In genomic region chr10:78756604-78757442, GRCh38 we compare ENCODE assay signal across 8 cellular contexts.
DNase-seq lines count a peak whose midpoint lies in the region; ATAC-seq and TF ChIP-seq lines count a peak whose summit lies in the region.

No MANE protein-coding gene starts in this region.

- H3K9me3 Mint-ChIP-seq in stimulated activated naive CD8-positive, alpha-beta T cell treated with anti-CD3 and anti-CD28 coated beads, Interleukin-15, Interleukin-2, amounts not matched to agents 100 ng/mL and 50 ng/mL, for 24 hours, result no peaks in the 10 kb centered on the region

- ATAC-seq in lower lobe of right lung (peak; percentile 89 to 90), GM18520 (IDR thresholded peaks at IDR 0.05; ENCODE audit: unreplicated experiment) (no peak)

- H3K4me1 Mint-ChIP-seq in stimulated activated naive CD8-positive, alpha-beta T cell treated with anti-CD3 and anti-CD28 coated beads, Interleukin-15, Interleukin-2, amounts not matched to agents 100 ng/mL and 50 ng/mL, for 24 hours (ENCODE audit: low read depth), result peaks cover 17% of the 10 kb centered on the region

- H3K27me3 ChIP-seq in Peyer's patch, result no peaks in the 10 kb centered on the region
- H3K27me3 ChIP-seq in dorsolateral prefrontal cortex, result no peaks in the 10 kb centered on the region
- H3K27me3 ChIP-seq in lower lobe of right lung (ENCODE audit: low read depth), result no peaks in the 10 kb centered on the region

- H3K9me3 ChIP-seq in Peyer's patch (no peaks in the 10 kb centered on the region), lower lobe of right lung (no peaks in the 10 kb centered on the region)

- H3K4me3 Mint-ChIP-seq in stimulated activated naive CD8-positive, alpha-beta T cell treated with anti-CD3 and anti-CD28 coated beads, Interleukin-15, Interleukin-2, amounts not matched to agents 100 ng/mL and 50 ng/mL, for 24 hours, result no peak overlapping the region

- H3K4me1 ChIP-seq in Peyer's patch (no peaks in the 10 kb centered on the region), lower lobe of right lung (peaks cover 19% of the 10 kb centered on the region)

- H3K27ac Mint-ChIP-seq in stimulated activated naive CD8-positive, alpha-beta T cell treated with anti-CD3 and anti-CD28 coated beads, Interleukin-15, Interleukin-2, amounts not matched to agents 100 ng/mL and 50 ng/mL, for 24 hours, result peak overlapping the region; percentile 36

- TF ChIP-seq POLR2A in Peyer's patch (IDR thresholded peaks at IDR 0.05) (no peak), erythroblast (IDR thresholded peaks at IDR 0.05; ENCODE audit: low read length) (no peak)

- no peaks in the 10 kb centered on the region for H3K36me3 Mint-ChIP-seq in stimulated activated naive CD8-positive, alpha-beta T cell treated with anti-CD3 and anti-CD28 coated beads, Interleukin-15, Interleukin-2, amounts not matched to agents 100 ng/mL and 50 ng/mL, for 24 hours (ENCODE audit: low read depth)

- TF ChIP-seq CTCF in Peyer's patch (IDR thresholded peaks at IDR 0.05) (no peak), dorsolateral prefrontal cortex (IDR thresholded peaks at IDR 0.05 in 54 of 56, conservative IDR thresholded peaks at IDR 0.05 in 2 of 56; ENCODE audit: low read depth in 1 of 56, partially characterized antibody in 56 of 56) (peak in 8 of 56 donors; percentile 6 to 39 (median 18)), lower lobe of right lung (IDR thresholded peaks at IDR 0.05) (no peak)

- DNase-seq in GM04504 (ENCODE audit: low read depth), result peak; percentile 97
- peak in 2 of 3 donors; percentile 21 to 67 for DNase-seq in Peyer's patch
- peak in 9 of 10 donors; percentile 45 to 91 (median 74) for DNase-seq in dorsolateral prefrontal cortex
- peak; percentile 81 for DNase-seq in lower lobe of right lung
- DNase-seq in erythroblast (lab: John Stamatoyannopoulos, UW), result no peak
- no peak for DNase-seq in stimulated activated naive CD4-positive, alpha-beta T cell treated with Interleukin-2 at 50 U/mL for 16 hours (lab: John Stamatoyannopoulos, UW)

- H3K27me3 Mint-ChIP-seq in stimulated activated naive CD8-positive, alpha-beta T cell treated with anti-CD3 and anti-CD28 coated beads, Interleukin-15, Interleukin-2, amounts not matched to agents 100 ng/mL and 50 ng/mL, for 24 hours, result peaks cover 28% of the 10 kb centered on the region

- H3K27ac ChIP-seq in Peyer's patch (peak overlapping the region in 1 of 4 donors; percentile 27), dorsolateral prefrontal cortex (peak overlapping the region in 44 of 59 donors; percentile 2 to 76 (median 56)), lower lobe of right lung (no peak overlapping the region)

- H3K4me3 ChIP-seq in Peyer's patch, result no peak overlapping the region
- H3K4me3 ChIP-seq in dorsolateral prefrontal cortex, result no peak overlapping the region
- no peak overlapping the region for H3K4me3 ChIP-seq in lower lobe of right lung

- intact Hi-C loops in dorsolateral prefrontal cortex (cut with DNase I), result loop anchor here (5.0 to 10.0 kb wide), 4 partner anchors 100 to 438 kb away; no protein-coding TSS in a partner anchor
- intact Hi-C loops in lower lobe of right lung (cut with DNase I), result no loop called here

- H3K36me3 ChIP-seq in Peyer's patch, result no peaks in the 10 kb centered on the region
- H3K36me3 ChIP-seq in lower lobe of right lung, result no peaks in the 10 kb centered on the region

Comparison
In these comparisons a context has a peak if more than half of its experiments do, and no peak if none do; other contexts are left out.
1. DNase-seq: peak in GM04504 (single experiment), Peyer's patch (2 of 3), dorsolateral prefrontal cortex (9 of 10) and lower lobe of right lung (single experiment); none in erythroblast (0 of 2) and stimulated activated naive CD4-positive, alpha-beta T cell treated with Interleukin-2 at 50 U/mL for 16 hours (single experiment).